18 cellular contexts compared by ENCODE assay signal in genomic region chr14:71029236-71029781, GRCh38.
"Had no signal": no experiment of that assay in that cellular context is flagged by ENCODE, and none has a peak within 500 bp of the region (broad histone marks: within the 10 kb centered on the region; RNA-seq: fewer than 3 reads in every experiment).

No MANE protein-coding gene starts in this region.

- H3K4me1 ChIP-seq: body of pancreas, pancreas, sigmoid colon, spleen, suprapubic skin, transverse colon had no signal

- H3K27me3 ChIP-seq: body of pancreas, dorsolateral prefrontal cortex, pancreas, sigmoid colon, spleen, suprapubic skin, transverse colon had no signal

- H3K27ac ChIP-seq: body of pancreas, dorsolateral prefrontal cortex, pancreas, sigmoid colon, spleen, suprapubic skin, transverse colon had no signal

- H3K9me3 Mint-ChIP-seq: activated B cell treated with CpG ODN at 0.5 μM for 24 hours; activated CD4-positive, alpha-beta T cell treated with anti-CD3 and anti-CD28 coated beads, Interleukin-2, amount 10 ng/mL, durations not matched to agents 24 days and 14 days; activated naive CD8-positive, alpha-beta T cell treated with anti-CD3 and anti-CD28 coated beads, Interleukin-2, amount 10 ng/mL, durations not matched to agents 7 days and 5 days; naive thymus-derived CD4-positive, alpha-beta T cell; stimulated activated naive CD8-positive, alpha-beta T cell treated with anti-CD3 and anti-CD28 coated beads, Interleukin-15, amount 100 ng/mL, for 72 hours had no signal

- H3K4me1 Mint-ChIP-seq: activated B cell treated with CpG ODN at 0.5 μM for 24 hours; activated CD4-positive, alpha-beta T cell treated with anti-CD3 and anti-CD28 coated beads, Interleukin-2, amount 10 ng/mL, durations not matched to agents 24 days and 14 days; activated naive CD8-positive, alpha-beta T cell treated with anti-CD3 and anti-CD28 coated beads, Interleukin-2, amount 10 ng/mL, durations not matched to agents 7 days and 5 days; stimulated activated naive CD8-positive, alpha-beta T cell treated with anti-CD3 and anti-CD28 coated beads, Interleukin-15, amount 100 ng/mL, for 72 hours had no signal

- H3K4me3 Mint-ChIP-seq: activated B cell treated with CpG ODN at 0.5 μM for 24 hours; activated CD4-positive, alpha-beta T cell treated with anti-CD3 and anti-CD28 coated beads, Interleukin-2, amount 10 ng/mL, durations not matched to agents 24 days and 14 days; activated naive CD8-positive, alpha-beta T cell treated with anti-CD3 and anti-CD28 coated beads, Interleukin-2, amount 10 ng/mL, durations not matched to agents 7 days and 5 days; naive thymus-derived CD4-positive, alpha-beta T cell; stimulated activated naive CD8-positive, alpha-beta T cell treated with anti-CD3 and anti-CD28 coated beads, Interleukin-15, amount 100 ng/mL, for 72 hours had no signal

- H3K4me3 ChIP-seq: body of pancreas, dorsolateral prefrontal cortex, pancreas, sigmoid colon, spleen, suprapubic skin, transverse colon had no signal

- DNase-seq: activated B cell treated with CpG ODN at 0.5 μM for 24 hours; activated CD4-positive, alpha-beta T cell treated with anti-CD3 and anti-CD28 coated beads, Interleukin-2, amount 10 ng/mL, durations not matched to agents 24 days and 14 days; activated CD8-positive, alpha-beta memory T cell treated with anti-CD3 and anti-CD28 coated beads for 24 hours; activated naive CD8-positive, alpha-beta T cell treated with anti-CD3 and anti-CD28 coated beads, Interleukin-2, amount 10 ng/mL, durations not matched to agents 7 days and 5 days; amygdala; body of pancreas; dorsolateral prefrontal cortex; foreskin fibroblast; mesendoderm; naive thymus-derived CD4-positive, alpha-beta T cell; pancreas; sigmoid colon; spleen; stimulated activated naive CD8-positive, alpha-beta T cell treated with anti-CD3 and anti-CD28 coated beads, Interleukin-15, amount 100 ng/mL, for 72 hours; T-helper 1 cell; T-helper 9 cell; transverse colon had no signal

- H3K27ac Mint-ChIP-seq: activated B cell treated with CpG ODN at 0.5 μM for 24 hours; activated CD4-positive, alpha-beta T cell treated with anti-CD3 and anti-CD28 coated beads, Interleukin-2, amount 10 ng/mL, durations not matched to agents 24 days and 14 days; activated naive CD8-positive, alpha-beta T cell treated with anti-CD3 and anti-CD28 coated beads, Interleukin-2, amount 10 ng/mL, durations not matched to agents 7 days and 5 days; stimulated activated naive CD8-positive, alpha-beta T cell treated with anti-CD3 and anti-CD28 coated beads, Interleukin-15, amount 100 ng/mL, for 72 hours had no signal

- H3K9me3 ChIP-seq: body of pancreas, pancreas, sigmoid colon, spleen, suprapubic skin, transverse colon had no signal

- H3K27me3 Mint-ChIP-seq: activated B cell treated with CpG ODN at 0.5 μM for 24 hours; activated CD4-positive, alpha-beta T cell treated with anti-CD3 and anti-CD28 coated beads, Interleukin-2, amount 10 ng/mL, durations not matched to agents 24 days and 14 days; activated naive CD8-positive, alpha-beta T cell treated with anti-CD3 and anti-CD28 coated beads, Interleukin-2, amount 10 ng/mL, durations not matched to agents 7 days and 5 days; naive thymus-derived CD4-positive, alpha-beta T cell; stimulated activated naive CD8-positive, alpha-beta T cell treated with anti-CD3 and anti-CD28 coated beads, Interleukin-15, amount 100 ng/mL, for 72 hours had no signal

- ATAC-seq: body of pancreas; naive thymus-derived CD4-positive, alpha-beta T cell; pancreas; stimulated activated naive CD8-positive, alpha-beta T cell treated with anti-CD3 and anti-CD28 coated beads, Interleukin-15, amount 100 ng/mL, for 72 hours had no signal
